ENCODE assay signal across 1 cellular context in genomic region chr13:44648392-44649117, GRCh38.
TF ChIP-seq lines count a peak whose summit lies in the region.

No MANE protein-coding gene starts in this region.

TF ChIP-seq in HEK293, 187 proteins besides CTCF, POLR2A, EP300 and RAD21 (continued from another document):
- TF ChIP-seq ZBTB44 (tag by site-specific recombination; IDR thresholded peaks at IDR 0.05): no peak
- no peak for TF ChIP-seq ZSCAN4 (tag by site-specific recombination; IDR thresholded peaks at IDR 0.05)
- no peak for TF ChIP-seq ZNF350 (tag by site-specific recombination; IDR thresholded peaks at IDR 0.05)
- no peak for TF ChIP-seq KLF7 (tag by site-specific recombination; IDR thresholded peaks at IDR 0.05; ENCODE audit: borderline replicate concordance)
- TF ChIP-seq ZNF155 (tag by site-specific recombination; IDR thresholded peaks at IDR 0.05): no peak
- TF ChIP-seq ZNF610 (tag by site-specific recombination; IDR thresholded peaks at IDR 0.05; ENCODE audit: borderline replicate concordance): no peak
- no peak for TF ChIP-seq ZNF274 (IDR thresholded peaks at IDR 0.05; ENCODE audit: low read length)
- no peak for TF ChIP-seq ZNF274 (tag by site-specific recombination; IDR thresholded peaks at IDR 0.05; ENCODE audit: borderline replicate concordance)
- TF ChIP-seq MYNN (tag by site-specific recombination; IDR thresholded peaks at IDR 0.05; ENCODE audit: borderline replicate concordance): no peak
